Comparison of ENCODE assay signal across 27 cellular contexts in genomic region chr13:109899748-109900147, GRCh38.
"Had no signal": no experiment of that assay in that cellular context is flagged by ENCODE, and none has a peak within 500 bp of the region (broad histone marks: within the 10 kb centered on the region; RNA-seq: fewer than 3 reads in every experiment).

No MANE protein-coding gene starts in this region.

- ATAC-seq: activated CD4-positive, CD25-positive, alpha-beta regulatory T cell treated with anti-CD3 and anti-CD28 coated beads, Interleukin-2, amount 50 U/mL, for 24 hours; activated CD8-positive, alpha-beta T cell treated with anti-CD3 and anti-CD28 coated beads for 36 hours; activated T-cell treated with anti-CD3 and anti-CD28 coated beads, Interleukin-2, amount 50 U/mL, for 72 hours; body of pancreas had no signal

- H3K4me2 ChIP-seq: SK-N-SH had no signal

- H3K4me1 Mint-ChIP-seq: activated naive CD8-positive, alpha-beta T cell treated with anti-CD3 and anti-CD28 coated beads, Interleukin-2, amount 10 ng/mL, durations not matched to agents 7 days and 5 days had no signal

- H3K9ac ChIP-seq: SK-N-SH had no signal

- H3K27ac Mint-ChIP-seq: activated CD8-positive, alpha-beta T cell treated with anti-CD3 and anti-CD28 coated beads for 36 hours; activated naive CD8-positive, alpha-beta T cell treated with anti-CD3 and anti-CD28 coated beads, Interleukin-2, amount 10 ng/mL, durations not matched to agents 7 days and 5 days; activated T-cell treated with anti-CD3 and anti-CD28 coated beads, Interleukin-2, amount 50 U/mL, for 72 hours had no signal

- H3K27me3 ChIP-seq: body of pancreas, MG63, Peyer's patch, SJCRH30 had no signal

- H3K9me3 Mint-ChIP-seq: activated CD8-positive, alpha-beta T cell treated with anti-CD3 and anti-CD28 coated beads for 36 hours; activated naive CD8-positive, alpha-beta T cell treated with anti-CD3 and anti-CD28 coated beads, Interleukin-2, amount 10 ng/mL, durations not matched to agents 7 days and 5 days; activated T-cell treated with anti-CD3 and anti-CD28 coated beads, Interleukin-2, amount 50 U/mL, for 72 hours had no signal

- H3K36me3 Mint-ChIP-seq: activated naive CD8-positive, alpha-beta T cell treated with anti-CD3 and anti-CD28 coated beads, Interleukin-2, amount 10 ng/mL, durations not matched to agents 7 days and 5 days had no signal

- H3K9me3 ChIP-seq: body of pancreas, MG63, Peyer's patch, SJCRH30, SK-N-SH had no signal

- H3K27ac ChIP-seq: body of pancreas, Peyer's patch, RWPE1, SJCRH30, WERI-Rb-1 had no signal

- H3K4me1 ChIP-seq: body of pancreas, Peyer's patch, SJCRH30 had no signal

- H3K36me3 ChIP-seq: MG63, Peyer's patch, SJCRH30, WERI-Rb-1 had no signal

- DNase-seq: activated CD4-positive, alpha-beta T cell treated with anti-CD3 and anti-CD28 coated beads for 4 hours; activated CD8-positive, alpha-beta memory T cell treated with anti-CD3 and anti-CD28 coated beads, Interleukin-2, amount 50 U/mL, for 4 hours; activated CD8-positive, alpha-beta T cell treated with anti-CD3 and anti-CD28 coated beads for 36 hours; activated naive CD4-positive, alpha-beta T cell treated with anti-CD3 and anti-CD28 coated beads, Interleukin-2, amount 50 U/mL, for 16 hours; activated naive CD8-positive, alpha-beta T cell treated with anti-CD3 and anti-CD28 coated beads, Interleukin-2, amount 10 ng/mL, durations not matched to agents 7 days and 5 days; activated T-cell treated with anti-CD3 and anti-CD28 coated beads, Interleukin-2, amount 50 U/mL, for 72 hours; aorta; body of pancreas; central memory CD4-positive, alpha-beta T cell; MG63; MV-4-11; NCI-H1092 treated with DMSO at 0.1 percent for 48 hours; NCI-H1417 treated with DMSO at 0.1 percent for 48 hours; NCI-H1694; NCI-H2029; NCI-H2107; NCI-H2171 treated with DMSO at 0.1 percent for 48 hours; NCI-H226; NCI-H526 treated with DMSO at 0.1 percent for 48 hours; Peyer's patch; Right ventricle myocardium superior; SJCRH30; SK-N-SH; T-helper 1 cell; WERI-Rb-1 had no signal

- H3K4me3 Mint-ChIP-seq: activated CD8-positive, alpha-beta T cell treated with anti-CD3 and anti-CD28 coated beads for 36 hours; activated naive CD8-positive, alpha-beta T cell treated with anti-CD3 and anti-CD28 coated beads, Interleukin-2, amount 10 ng/mL, durations not matched to agents 7 days and 5 days; activated T-cell treated with anti-CD3 and anti-CD28 coated beads, Interleukin-2, amount 50 U/mL, for 72 hours had no signal

- H3K4me3 ChIP-seq: body of pancreas, MG63, Peyer's patch, SJCRH30 had no signal
